In genomic region chr13:23955064-23955463, GRCh38 we compare ENCODE assay signal across 22 cellular contexts. TPM values are rescaled to one million over a fixed set of nuclear protein-coding genes. Genes with fewer than 3 reads are reported as not detected.
A peak's percentile ranks its signal among the peaks of the same experiment; 100 is the strongest.
DNase-seq lines count a peak whose midpoint lies in the region; ATAC-seq and TF ChIP-seq lines count a peak whose summit lies in the region.
"Had no signal": no experiment of that assay in that cellular context is flagged by ENCODE, and none has a peak within 500 bp of the region (broad histone marks: within the 10 kb centered on the region; RNA-seq: fewer than 3 reads in every experiment).

No MANE protein-coding gene starts in this region.

- CTCF ChIA-PET in Calu3 (lab: Charles Lee), result no interaction called here

- no peak overlapping the region for H3K27ac ChIP-seq in neural progenitor cell
- H3K27ac ChIP-seq: 22Rv1, BLaER1, C4-2B had no signal

- no TSS peak for BruUV-seq in Calu3 (replicated peaks; lab: Mats Ljungman, UMichigan)

- no peaks in the 10 kb centered on the region for H3K9me2 ChIP-seq in Loucy (replicated peaks; ENCODE audit: low read depth, low read length)

- H3K79me2 ChIP-seq in Loucy (ENCODE audit: insufficient read depth, low read length) (no peaks in the 10 kb centered on the region), neural progenitor cell (ENCODE audit: low read depth) (no peaks in the 10 kb centered on the region)

- H3K27me3 Mint-ChIP-seq in T-helper 1 cell treated with Interleukin-12 subunit alpha and Interleukin-12 subunit beta and Interleukin-4 antibody, amounts not matched to agents 30 μg/mL and 1 μg/mL, for 36 hours (ENCODE audit: low read depth), result peaks cover 11% of the 10 kb centered on the region
- no peaks in the 10 kb centered on the region for H3K27me3 Mint-ChIP-seq in Calu3 (ENCODE audit: unreplicated experiment)
- peaks cover 2% of the 10 kb centered on the region for H3K27me3 Mint-ChIP-seq in neural progenitor cell (ENCODE audit: insufficient read depth, low read depth)
- H3K27me3 Mint-ChIP-seq: B cell had no signal

- H3K9me3 ChIP-seq in Loucy (ENCODE audit: insufficient read depth, low read depth, low read length) (no peaks in the 10 kb centered on the region), neural progenitor cell (ENCODE audit: low read depth) (no peaks in the 10 kb centered on the region)
- H3K9me3 ChIP-seq: BLaER1, Caco-2 had no signal

- no peaks in the 10 kb centered on the region for H3K36me3 ChIP-seq in Loucy (ENCODE audit: insufficient read depth, low read length)
- H3K36me3 ChIP-seq in neural progenitor cell, result no peaks in the 10 kb centered on the region
- H3K36me3 ChIP-seq: BLaER1 had no signal

- H3K9ac ChIP-seq in Loucy (ENCODE audit: low read depth, low read length, poor library complexity, severe bottlenecking), result no peak overlapping the region
- H3K9ac ChIP-seq in neural progenitor cell, result no peak overlapping the region
- H3K9ac ChIP-seq: BLaER1 had no signal

- in situ Hi-C loops in G401 (cut with HindIII; ENCODE audit: low sequenced_read_pairs), result no loop called here

- H3K9me3 Mint-ChIP-seq in T-helper 1 cell treated with Interleukin-12 subunit alpha and Interleukin-12 subunit beta and Interleukin-4 antibody, amounts not matched to agents 30 μg/mL and 1 μg/mL, for 36 hours, result no peaks in the 10 kb centered on the region
- no peaks in the 10 kb centered on the region for H3K9me3 Mint-ChIP-seq in Calu3 (ENCODE audit: low read depth, unreplicated experiment)
- H3K9me3 Mint-ChIP-seq in neural progenitor cell, result no peaks in the 10 kb centered on the region
- H3K9me3 Mint-ChIP-seq: CD8-positive, alpha-beta T cell had no signal

- H3K4me1 ChIP-seq in Loucy (ENCODE audit: insufficient read depth, low read length, poor library complexity, severe bottlenecking) (peaks cover 3% of the 10 kb centered on the region), neural progenitor cell (no peaks in the 10 kb centered on the region)
- H3K4me1 ChIP-seq: BLaER1 had no signal

- intact Hi-C loops in Calu3 (cut with micrococcal nuclease; ENCODE audit: unreplicated experiment), result no loop called here

- no peaks in the 10 kb centered on the region for H3K36me3 Mint-ChIP-seq in T-helper 1 cell treated with Interleukin-12 subunit alpha and Interleukin-12 subunit beta and Interleukin-4 antibody, amounts not matched to agents 30 μg/mL and 1 μg/mL, for 36 hours (ENCODE audit: low read depth)
- H3K36me3 Mint-ChIP-seq in Calu3 (ENCODE audit: insufficient read depth, unreplicated experiment) (no peaks in the 10 kb centered on the region), neural progenitor cell (no peaks in the 10 kb centered on the region)
- H3K36me3 Mint-ChIP-seq: CD4-positive, CD25-positive, alpha-beta regulatory T cell; CD8-positive, alpha-beta T cell had no signal

- H3K4me1 Mint-ChIP-seq in T-helper 1 cell treated with Interleukin-12 subunit alpha and Interleukin-12 subunit beta and Interleukin-4 antibody, amounts not matched to agents 30 μg/mL and 1 μg/mL, for 36 hours (ENCODE audit: low read depth), result peaks cover 21% of the 10 kb centered on the region
- peaks cover 27% of the 10 kb centered on the region for H3K4me1 Mint-ChIP-seq in Calu3 (ENCODE audit: low read depth, unreplicated experiment)
- peaks cover 4% of the 10 kb centered on the region for H3K4me1 Mint-ChIP-seq in neural progenitor cell
- H3K4me1 Mint-ChIP-seq: B cell; CD4-positive, CD25-positive, alpha-beta regulatory T cell had no signal

- H3K4me2 ChIP-seq in Loucy (ENCODE audit: low read depth, low read length, poor library complexity, severe bottlenecking), result no peak overlapping the region
- no peak overlapping the region for H3K4me2 ChIP-seq in neural progenitor cell
- H3K4me2 ChIP-seq: BLaER1 had no signal

- TF ChIP-seq CTCF in Calu3 (IDR thresholded peaks at IDR 0.05; ENCODE audit: unreplicated experiment), result no peak
- no peak for TF ChIP-seq CTCF in Loucy (conservative IDR thresholded peaks at IDR 0.05; ENCODE audit: low read length)
- TF ChIP-seq CTCF in neural progenitor cell (IDR thresholded peaks at IDR 0.05), result no peak

- H3F3A ChIP-seq in Loucy (ENCODE audit: low read depth), result no peaks in the 10 kb centered on the region
- H3F3A ChIP-seq in neural progenitor cell (ENCODE audit: low read depth), result no peaks in the 10 kb centered on the region

- H2AFZ ChIP-seq in Loucy (ENCODE audit: low read length) (peak overlapping the region; percentile 37; the same call in 1 of the 2 replicates), neural progenitor cell (replicated peaks) (peak overlapping the region; percentile 63)

- H3K4me3 ChIP-seq in Loucy (ENCODE audit: low read length, poor library complexity, severe bottlenecking), result no peak overlapping the region
- no peak overlapping the region for H3K4me3 ChIP-seq in neural progenitor cell
- H3K4me3 ChIP-seq: BLaER1 had no signal

- H3K27ac Mint-ChIP-seq in T-helper 1 cell treated with Interleukin-12 subunit alpha and Interleukin-12 subunit beta and Interleukin-4 antibody, amounts not matched to agents 30 μg/mL and 1 μg/mL, for 36 hours, result peak overlapping the region; percentile 55
- H3K27ac Mint-ChIP-seq in Calu3 (ENCODE audit: unreplicated experiment) (peak overlapping the region; percentile 61), neural progenitor cell (no peak overlapping the region)
- H3K27ac Mint-ChIP-seq: B cell; CD4-positive, CD25-positive, alpha-beta regulatory T cell; CD8-positive, alpha-beta T cell had no signal

- H3K27me3 ChIP-seq in Loucy (ENCODE audit: insufficient read depth, low read length, poor library complexity, severe bottlenecking) (no peaks in the 10 kb centered on the region), neural progenitor cell (no peaks in the 10 kb centered on the region)
- H3K27me3 ChIP-seq: BLaER1 had no signal

- H4K20me1 ChIP-seq in Loucy (ENCODE audit: insufficient read depth, low read length, poor library complexity, severe bottlenecking) (no peaks in the 10 kb centered on the region), neural progenitor cell (ENCODE audit: low read depth) (no peaks in the 10 kb centered on the region)
- H4K20me1 ChIP-seq: BLaER1 had no signal

- no peak for DNase-seq in T-helper 1 cell
- DNase-seq in Calu3, result no peak
- DNase-seq in neural progenitor cell (ENCODE audit: low spot score), result no peak
- DNase-seq in G401 (ENCODE audit: low spot score), result no peak
- DNase-seq in NCI-H226, result no peak
- DNase-seq: Caco-2; CD4-positive, CD25-positive, alpha-beta regulatory T cell; CD8-positive, alpha-beta T cell; DMS 273 treated with DMSO at 0.1 percent for 48 hours; DMS79; EL; GF-D8; H7; HCEC 1CT had no signal

- peak overlapping the region; percentile 9 for H3K4me3 Mint-ChIP-seq in T-helper 1 cell treated with Interleukin-12 subunit alpha and Interleukin-12 subunit beta and Interleukin-4 antibody, amounts not matched to agents 30 μg/mL and 1 μg/mL, for 36 hours
- H3K4me3 Mint-ChIP-seq in Calu3 (ENCODE audit: low read depth, unreplicated experiment), result no peak overlapping the region
- H3K4me3 Mint-ChIP-seq in neural progenitor cell, result no peak overlapping the region
- H3K4me3 Mint-ChIP-seq: B cell; CD4-positive, CD25-positive, alpha-beta regulatory T cell; CD8-positive, alpha-beta T cell had no signal

- ATAC-seq in HG03097 (IDR thresholded peaks at IDR 0.05; ENCODE audit: low FRiP score, unreplicated experiment), result no peak
- ATAC-seq: CD8-positive, alpha-beta T cell had no signal

RNA-seq across cellular contexts. Expression of gene C1QTNF9B, which starts 57.8 kb away (rescaled TPM):
- not detected in 2 replicates for total RNA-seq in Calu3 (2022)
- total RNA-seq in neural progenitor cell (ENCODE audit: low replicate concordance), result not detected in 2 replicates
- total RNA-seq in G401 (2014; rRNA removed; shearing (Covaris generic)), result not detected in 2 replicates
- total RNA-seq: B cell; Caco-2; CD4-positive, CD25-positive, alpha-beta regulatory T cell; CD8-positive, alpha-beta T cell; H1; H7 had no signal
